ENCODE assay signal across 8 cellular contexts in the genomic region with DNA sequence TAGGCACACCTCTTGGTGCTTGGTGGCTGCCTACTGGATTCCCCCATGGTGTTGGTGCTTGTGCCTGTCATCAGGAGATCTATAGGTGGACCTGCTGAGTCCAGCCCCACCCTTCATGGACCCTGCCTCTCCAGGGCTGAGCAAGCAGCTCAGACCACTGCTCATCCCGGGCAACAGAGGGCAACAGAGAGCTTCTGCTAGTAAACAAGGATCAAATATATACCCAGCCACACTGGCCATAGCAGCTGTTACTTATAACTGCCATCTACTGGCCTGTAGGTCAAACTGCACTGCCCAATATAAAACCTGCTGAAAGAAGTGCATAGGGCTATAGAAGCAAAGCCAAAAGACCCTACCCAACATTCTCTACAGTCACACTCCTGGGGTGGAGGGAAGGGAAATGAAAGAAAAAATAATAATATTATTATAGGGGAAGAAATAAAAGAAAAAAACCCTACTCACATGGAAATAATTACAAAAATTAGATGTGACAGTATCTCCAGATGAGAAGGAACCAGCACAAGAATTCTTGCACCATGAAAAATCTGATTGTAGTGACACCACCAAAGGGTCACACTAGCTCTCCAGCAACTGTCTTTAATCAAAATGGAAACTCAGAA. TPM values are rescaled to one million over a fixed set of nuclear protein-coding genes. Genes with fewer than 3 reads are reported as not detected.
DNase-seq lines count a peak whose midpoint lies in the region; ATAC-seq lines count a peak whose summit lies in the region.

No MANE protein-coding gene starts in this region.

- H3K9me3 Mint-ChIP-seq in activated T-helper 17 cell treated with anti-CD3 and anti-CD28 coated beads, Interleukin-2, amount 50 U/mL, for 72 hours: peaks cover 4% of the 10 kb centered on the region

- H3K27me3 Mint-ChIP-seq in activated T-helper 17 cell treated with anti-CD3 and anti-CD28 coated beads, Interleukin-2, amount 50 U/mL, for 72 hours: peaks cover 19% of the 10 kb centered on the region

- intact Hi-C loops in Right ventricle myocardium superior (cut with DNase I): no loop called here

- H3K36me3 Mint-ChIP-seq in activated T-helper 17 cell treated with anti-CD3 and anti-CD28 coated beads, Interleukin-2, amount 50 U/mL, for 72 hours (ENCODE audit: low read depth): no peaks in the 10 kb centered on the region

- ATAC-seq in GM19452 (IDR thresholded peaks at IDR 0.05; ENCODE audit: unreplicated experiment): peak; percentile 100
- ATAC-seq in HG03439 (IDR thresholded peaks at IDR 0.05; ENCODE audit: unreplicated experiment): peak; percentile 99
- peak; percentile 94 for ATAC-seq in activated T-helper 17 cell treated with anti-CD3 and anti-CD28 coated beads, Interleukin-2, amount 50 U/mL, for 72 hours (replicated peaks)
- no peak for ATAC-seq in Right ventricle myocardium superior (ENCODE audit: poor library complexity)

- DNase-seq in DMS 273 treated with DMSO at 0.1 percent for 48 hours (lab: John Stamatoyannopoulos, UW) (peak; percentile 71), OCI-M1 (lab: John Stamatoyannopoulos, UW) (peak; percentile 75), iris pigment epithelial cell (ENCODE audit: low read depth) (peak; percentile 77), Right ventricle myocardium superior (no peak)
- DNase-seq in stimulated activated CD8-positive, alpha-beta memory T cell treated with anti-CD3 and anti-CD28 coated beads, Interleukin-2, amount 100 ng/mL, for 1 hour (ENCODE audit: low read depth in 2 of 2): peak; percentile 10 to 11

- H3K27ac Mint-ChIP-seq in activated T-helper 17 cell treated with anti-CD3 and anti-CD28 coated beads, Interleukin-2, amount 50 U/mL, for 72 hours: no peak overlapping the region

- H3K4me3 Mint-ChIP-seq in activated T-helper 17 cell treated with anti-CD3 and anti-CD28 coated beads, Interleukin-2, amount 50 U/mL, for 72 hours: no peak overlapping the region

- H3K4me1 Mint-ChIP-seq in activated T-helper 17 cell treated with anti-CD3 and anti-CD28 coated beads, Interleukin-2, amount 50 U/mL, for 72 hours: peaks cover 8% of the 10 kb centered on the region

RNA-seq across cellular contexts. Expression of a gene that starts 54.9 kb away (rescaled TPM):
- 10 to 100 TPM; 34.8 to 37.1 TPM for total RNA-seq in activated T-helper 17 cell treated with anti-CD3 and anti-CD28 coated beads, Interleukin-2, amount 50 U/mL, for 72 hours
- 17.6 TPM for total RNA-seq in Right ventricle myocardium superior
